ENCODE assay signal across 14 cellular contexts in genomic region chr5:146516151-146516475, GRCh38. TPM values are rescaled to one million over a fixed set of nuclear protein-coding genes. Genes with fewer than 3 reads are reported as not detected.
DNase-seq lines count a peak whose midpoint lies in the region; ATAC-seq, FAIRE-seq and TF ChIP-seq lines count a peak whose summit lies in the region.
"Had no signal": no experiment of that assay in that cellular context is flagged by ENCODE, and none has a peak within 500 bp of the region (broad histone marks: within the 10 kb centered on the region; RNA-seq: fewer than 3 reads in every experiment).

GPR151 (minus strand) TSS chr5:146516190; CDS start chr5:146516113, 77 bp downstream.

- no peak for FAIRE-seq in GM12878 (lab: Jason Lieb, UNC)

- H3K4me2 ChIP-seq in GM12878 (ENCODE audit: control insufficient read depth, insufficient read depth): no peak within 1 kb of the TSS

- no TSS peak for BruUV-seq in GM12878 (replicated peaks; lab: Mats Ljungman, UMichigan)

- peak; percentile 41 for DNase-seq in NCI-H510A treated with DMSO at 0.1 percent for 48 hours (lab: John Stamatoyannopoulos, UW)
- DNase-seq in NCI-H510A (lab: John Stamatoyannopoulos, UW): no peak
- DNase-seq in MV-4-11 (lab: John Stamatoyannopoulos, UW): peak; percentile 60
- DNase-seq in GM12878 (ENCODE audit: low read depth, low spot score): no peak
- DNase-seq in nephron progenitor cell: no peak
- no peak for DNase-seq in epidermal melanocyte (ENCODE audit: insufficient read length, low spot score)
- no peak for DNase-seq in SKM-1 (lab: John Stamatoyannopoulos, UW; ENCODE audit: unreplicated experiment)
- DNase-seq: activated CD8-positive, alpha-beta memory T cell treated with anti-CD3 and anti-CD28 coated beads, Interleukin-2, amount 50 U/mL, for 4 hours; midbrain; NCI-H226; transverse colon had no signal

- no peak for TF ChIP-seq EP300 in GM12878 (IDR thresholded peaks at IDR 0.05; ENCODE audit: borderline replicate concordance in 1 of 2, control insufficient read depth in 1 of 2, low read depth in 2 of 2, low read length in 2 of 2)

- no peaks in the 10 kb centered on the region for H3K9me3 Mint-ChIP-seq in nephron progenitor cell

- in situ Hi-C loops in GM12878 (cut with MboI): no loop called here

- no peaks in the 10 kb centered on the region for H3K79me2 ChIP-seq in GM12878 (ENCODE audit: control insufficient read depth, insufficient read depth, low read length)
- H3K79me2 ChIP-seq: parathyroid adenoma had no signal

- intact Hi-C loops in GM12878 (cut with micrococcal nuclease; ENCODE audit: unreplicated experiment): no loop called here

- no peak for TF ChIP-seq RAD21 in GM12878 (IDR thresholded peaks at IDR 0.05; ENCODE audit: insufficient read depth, low read depth, low read length)

- no peak within 1 kb of the TSS for H3K4me3 Mint-ChIP-seq in nephron progenitor cell

- POLR2A ChIA-PET in GM12878 (lab: Charles Lee): no interaction called here

- no peaks in the 10 kb centered on the region for H3K27me3 ChIP-seq in GM12878 (replicated peaks in 1 of 2; ENCODE audit: control insufficient read depth in 2 of 2, insufficient read depth in 2 of 2, low read length in 1 of 2)
- H3K27me3 ChIP-seq: transverse colon had no signal

- H3K27ac ChIP-seq in GM12878 (ENCODE audit: control insufficient read depth, insufficient read depth): no peak within 1 kb of the TSS
- H3K27ac ChIP-seq: parathyroid adenoma, RWPE1, transverse colon had no signal

- H2AFZ ChIP-seq in GM12878 (ENCODE audit: control insufficient read depth, low read depth, low read length): no peak within 1 kb of the TSS
- H2AFZ ChIP-seq: parathyroid adenoma had no signal

- no peaks in the 10 kb centered on the region for H3K4me1 Mint-ChIP-seq in nephron progenitor cell

- WGBS in GM12878 (ENCODE audit: insufficient coverage, insufficient replicate concordance, low lambda C conversion rate, missing lambda C conversion rate): 19% methylated on average over 3 of the region's 3 CpGs

- H4K20me1 ChIP-seq in GM12878 (ENCODE audit: control insufficient read depth, insufficient read depth): no peaks in the 10 kb centered on the region

- CTCF ChIA-PET in GM12878 (lab: Yijun Ruan, JAX): interaction anchor here (1.4 to 2.2 kb wide), 3 partner anchors 12 to 18 kb away, joined by 4 to 7 read pairs (median 5); no protein-coding TSS in a partner anchor

- SMC1A ChIA-PET in GM12878 (lab: Charles Lee; ENCODE audit: uncharacterized antibody, unreplicated experiment): interaction anchor here (0.9 to 1.2 kb wide), 2 partner anchors 14 to 26 kb away, joined by 3 to 4 read pairs; no protein-coding TSS in a partner anchor

- no peaks in the 10 kb centered on the region; a peak in 2 of 4 replicates for H3K36me3 ChIP-seq in GM12878 (ENCODE audit: control insufficient read depth in 2 of 2, insufficient read depth in 2 of 2, low read length in 1 of 2)

- H3K27ac Mint-ChIP-seq in nephron progenitor cell: peak within 1 kb of the TSS; percentile 34

- RAD21 ChIA-PET in GM12878 (lab: Charles Lee; ENCODE audit: unreplicated experiment): interaction anchor here (0.5 to 0.7 kb wide), 2 partner anchors 16 to 22 kb away, joined by 3 read pairs; no protein-coding TSS in a partner anchor

- H3K9ac ChIP-seq in GM12878 (ENCODE audit: control insufficient read depth, insufficient read depth, low read length): no peak within 1 kb of the TSS
- H3K9ac ChIP-seq: parathyroid adenoma had no signal

- H3K27me3 Mint-ChIP-seq in nephron progenitor cell (ENCODE audit: low read depth, poor library complexity): peaks cover 2% of the 10 kb centered on the region

- H3K9me3 ChIP-seq in GM12878 (replicated peaks; ENCODE audit: control insufficient read depth, insufficient read depth, low read length): no peaks in the 10 kb centered on the region
- H3K9me3 ChIP-seq: transverse colon had no signal

- H3K36me3 Mint-ChIP-seq in nephron progenitor cell (ENCODE audit: low read depth): peaks cover 7% of the 10 kb centered on the region

- no peaks in the 10 kb centered on the region for H3K4me1 ChIP-seq in GM12878 (ENCODE audit: control insufficient read depth, insufficient read depth, low read length)
- H3K4me1 ChIP-seq: parathyroid adenoma had no signal

- no peak within 1 kb of the TSS for H3K4me3 ChIP-seq in GM12878
- H3K4me3 ChIP-seq: transverse colon had no signal

- peak; percentile 52 for ATAC-seq in GM12878
- no peak for ATAC-seq in GM18909 (IDR thresholded peaks at IDR 0.05; ENCODE audit: poor library complexity, unreplicated experiment)

- TF ChIP-seq POLR2A in GM12878 (IDR thresholded peaks at IDR 0.05; ENCODE audit: low read depth, low read length): no peak

- TF ChIP-seq CTCF in GM12878 (IDR thresholded peaks at IDR 0.05 in 2 of 3, conservative IDR thresholded peaks at IDR 0.05 in 1 of 3; ENCODE audit: control insufficient read depth in 2 of 3, extremely low read depth in 1 of 3, insufficient read depth in 1 of 3, low read depth in 3 of 3, low read length in 3 of 3): no peak
- TF ChIP-seq CTCF in nephron progenitor cell (IDR thresholded peaks at IDR 0.05): no peak

TF ChIP-seq in GM12878, 131 proteins besides CTCF, POLR2A, EP300 and RAD21 (continues in another document):
- no peak for TF ChIP-seq E4F1 (IDR thresholded peaks at IDR 0.05; ENCODE audit: borderline replicate concordance, partially characterized antibody)
- no peak for TF ChIP-seq CHD4 (IDR thresholded peaks at IDR 0.05)
- no peak for TF ChIP-seq SMAD5 (IDR thresholded peaks at IDR 0.05; ENCODE audit: low read depth)
- no peak for TF ChIP-seq ZBTB40 (IDR thresholded peaks at IDR 0.05; ENCODE audit: borderline replicate concordance)
- no peak for TF ChIP-seq IKZF2 (IDR thresholded peaks at IDR 0.05)
- no peak for TF ChIP-seq KAT2A (conservative IDR thresholded peaks at IDR 0.05; ENCODE audit: control insufficient read depth, low read depth, low read length)
- no peak for TF ChIP-seq CBX3 (IDR thresholded peaks at IDR 0.05; ENCODE audit: borderline replicate concordance, low read depth)

RNA-seq across cellular contexts. Expression of gene GPR151, which starts in this region (rescaled TPM):
- total RNA-seq in GM12878 (2013; cell fraction: nucleolus; rRNA removed): not detected in 2 replicates
- total RNA-seq in GM12878 (2014; rRNA removed) (not detected in 2 replicates), GM12878 (2014; rRNA removed; fragmentation: Illumina TruSeq; extraction: Trizol) (not detected in 2 replicates), GM12878 (2021) (not detected in 2 replicates)
- polyA plus RNA-seq in GM12878 (2011; ENCODE audit: low read depth): not detected
- polyA plus RNA-seq in GM12878 (2011; rRNA removed) (not detected in 2 replicates), GM12878 (2014; fragmentation: Illumina TruSeq; extraction: Trizol) (not detected in 2 replicates), GM12878 (2014; fragmentation: Nextera tagmentation; extraction: Ambion mirVana) (not detected), GM12878 (2014; rRNA removed) (not detected in 2 replicates), GM12878 (2016; fragmentation: Nextera tagmentation; extraction: Ambion mirVana) (under 1 TPM in 1 of 2 experiments, not detected in 1; 0.11 TPM)
- 0.01 TPM in 1 of 2 replicates, not detected in the other for polyA plus RNA-seq in GM12878 (2011; cell fraction: cytosol; rRNA removed)
- 0.03 TPM in 1 of 2 replicates, not detected in the other for polyA plus RNA-seq in GM12878 (2011; cell fraction: nucleus; rRNA removed)
- polyA plus RNA-seq in GM12878 (2012): not detected in 2 replicates
- not detected in 2 replicates for polyA minus RNA-seq in GM12878 (2011; rRNA and poly(A)+ RNA removed)
- polyA minus RNA-seq in GM12878 (2011; cell fraction: cytosol; rRNA and poly(A)+ RNA removed): not detected in 2 replicates
- polyA minus RNA-seq in GM12878 (2011; cell fraction: nucleus; rRNA and poly(A)+ RNA removed): not detected in 2 replicates
- total RNA-seq: transverse colon had no signal

Comparison
In these comparisons a context has a peak if more than half of its experiments do, and no peak if none do; other contexts are left out.
1. DNase-seq: peak in NCI-H510A treated with DMSO at 0.1 percent for 48 hours (single experiment) and MV-4-11 (single experiment); none in NCI-H510A (single experiment), GM12878 (single experiment), nephron progenitor cell (single experiment), epidermal melanocyte (single experiment) and SKM-1 (single experiment).
2. Peak in ATAC-seq in GM12878; RNA of the gene not detected or under 1 TPM.